Comparison of ENCODE assay signal across 1 cellular context in genomic region chr1:47725732-47726495, GRCh38.
TF ChIP-seq lines count a peak whose summit lies in the region.

No MANE protein-coding gene starts in this region.

TF ChIP-seq in HepG2, 621 proteins besides CTCF, POLR2A, EP300 and RAD21 (continued from another document):
- TF ChIP-seq ZNF513 (CRISPR knock-in tag; conservative IDR thresholded peaks at IDR 0.05), result no peak
- TF ChIP-seq KDM2A (CRISPR knock-in tag; IDR thresholded peaks at IDR 0.05; ENCODE audit: borderline replicate concordance, low read depth), result peak; percentile 58; the same call in 1 of the 2 replicates
- TF ChIP-seq HNRNPK (IDR thresholded peaks at IDR 0.05; ENCODE audit: low read depth, low read length, poor library complexity, severe bottlenecking), result no peak
- no peak for TF ChIP-seq ZFP82 (CRISPR knock-in tag; IDR thresholded peaks at IDR 0.05; ENCODE audit: borderline replicate concordance)
- no peak for TF ChIP-seq RARA (CRISPR knock-in tag; IDR thresholded peaks at IDR 0.05)
- TF ChIP-seq CREB3 (CRISPR knock-in tag; IDR thresholded peaks at IDR 0.05), result no peak
- no peak for TF ChIP-seq DMTF1 (CRISPR knock-in tag; IDR thresholded peaks at IDR 0.05)
- 0 out of 2 replicates have a peak, but pooled peaks have one; percentile 37 for TF ChIP-seq IRF2 (CRISPR knock-in tag; IDR thresholded peaks at IDR 0.05)
- TF ChIP-seq BCL6 (CRISPR knock-in tag; IDR thresholded peaks at IDR 0.05), result peak; percentile 29
- TF ChIP-seq ZNF574 (CRISPR knock-in tag; IDR thresholded peaks at IDR 0.05), result peak; percentile 36; the same call in 1 of the 2 replicates
- TF ChIP-seq ZNF550 (CRISPR knock-in tag; IDR thresholded peaks at IDR 0.05; ENCODE audit: borderline replicate concordance), result no peak
- TF ChIP-seq XRCC5 (optimal IDR thresholded peaks at IDR 0.05; ENCODE audit: low read length), result peak; percentile 61
- peak; percentile 73; the same call in 1 of the 2 replicates for TF ChIP-seq MYPOP (CRISPR knock-in tag; IDR thresholded peaks at IDR 0.05)
- TF ChIP-seq ZNF317 (CRISPR knock-in tag; IDR thresholded peaks at IDR 0.05), result no peak
- TF ChIP-seq ZNF34 (CRISPR knock-in tag; IDR thresholded peaks at IDR 0.05; ENCODE audit: borderline replicate concordance), result 0 out of 2 replicates have a peak, but pooled peaks have one; percentile 55
- no peak for TF ChIP-seq ZC3H13 (CRISPR knock-in tag; IDR thresholded peaks at IDR 0.05)
TF ChIP-seq in HepG2: peak in this region for 14.
